6 cellular contexts compared by ENCODE assay signal in the genomic region with DNA sequence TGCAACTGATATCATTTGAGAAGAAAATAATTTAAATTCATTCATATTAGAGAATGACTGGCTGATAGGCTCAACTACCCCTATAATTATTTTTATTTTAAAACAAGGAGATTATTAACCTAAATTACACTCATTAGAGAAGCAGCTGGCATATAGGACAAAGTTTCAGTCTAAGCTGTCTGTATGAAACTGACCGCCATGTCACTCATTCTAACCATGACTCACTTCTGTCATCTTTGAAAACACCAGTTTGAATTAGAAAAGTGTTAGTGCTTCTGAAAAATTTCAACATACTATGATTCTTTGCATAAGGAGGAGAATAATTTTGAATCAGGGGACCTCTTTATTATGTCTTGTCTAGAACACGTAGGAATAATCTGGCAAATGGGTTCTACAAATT.
"Had no signal": no experiment of that assay in that cellular context is flagged by ENCODE, and none has a peak within 500 bp of the region (broad histone marks: within the 10 kb centered on the region; RNA-seq: fewer than 3 reads in every experiment).

No MANE protein-coding gene starts in this region.

- DNase-seq: IMR-90, KBM-7 had no signal

- ATAC-seq: HepG2, K562 had no signal

- H3K27ac ChIP-seq: HL-60 had no signal

- H3K4me3 ChIP-seq: K562 had no signal

- FAIRE-seq: HepG2, HTR-8/SVneo, K562 had no signal
